1 cellular context compared by ENCODE assay signal in the genomic region with DNA sequence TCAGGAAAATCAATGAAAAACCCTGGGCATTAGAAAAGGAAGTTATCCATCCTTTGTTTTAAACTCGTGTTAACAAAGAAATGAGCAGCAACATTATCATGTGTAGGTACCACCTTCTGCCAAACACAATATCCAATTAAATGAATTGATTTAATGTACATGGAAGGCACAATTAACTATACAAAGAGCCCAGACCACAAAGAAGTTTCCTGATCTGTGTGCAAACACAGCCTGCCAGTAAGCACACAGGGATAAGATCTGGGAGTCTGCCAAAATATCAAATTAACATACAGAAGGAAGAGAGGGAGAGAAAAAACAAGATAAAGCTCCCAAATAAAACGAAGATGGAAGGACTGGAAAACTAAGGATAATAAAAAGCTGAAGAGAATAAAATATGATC.
TF ChIP-seq lines count a peak whose summit lies in the region.

No MANE protein-coding gene starts in this region.

TF ChIP-seq in HEK293, 187 proteins besides CTCF, POLR2A, EP300 and RAD21 (continued from another document):
- TF ChIP-seq ZBTB1 (tag by site-specific recombination; IDR thresholded peaks at IDR 0.05) (no peak), ZNF670 (tag by site-specific recombination; IDR thresholded peaks at IDR 0.05; ENCODE audit: low read depth) (no peak), SCRT1 (tag by site-specific recombination; IDR thresholded peaks at IDR 0.05; ENCODE audit: borderline replicate concordance) (no peak), FEZF1 (tag by site-specific recombination; IDR thresholded peaks at IDR 0.05) (peak; percentile 84), REPIN1 (tag by site-specific recombination; IDR thresholded peaks at IDR 0.05; ENCODE audit: low read depth) (no peak), ZNF76 (tag by site-specific recombination; IDR thresholded peaks at IDR 0.05; ENCODE audit: borderline replicate concordance, low read depth) (no peak), ZSCAN23 (tag by site-specific recombination; IDR thresholded peaks at IDR 0.05) (no peak), ZNF175 (tag by site-specific recombination; IDR thresholded peaks at IDR 0.05) (no peak), ZNF777 (tag by site-specific recombination; IDR thresholded peaks at IDR 0.05; ENCODE audit: borderline replicate concordance) (no peak), ZNF394 (tag by site-specific recombination; IDR thresholded peaks at IDR 0.05; ENCODE audit: borderline replicate concordance) (no peak), ZBTB17 (tag by site-specific recombination; IDR thresholded peaks at IDR 0.05) (peak; percentile 29; the same call in 1 of the 2 replicates), SALL2 (tag by site-specific recombination; IDR thresholded peaks at IDR 0.05; ENCODE audit: borderline replicate concordance) (no peak), HOXC10 (CRISPR knock-in tag; IDR thresholded peaks at IDR 0.05) (no peak), ZNF660 (tag by site-specific recombination; IDR thresholded peaks at IDR 0.05) (no peak), PRDM1 (tag by site-specific recombination; IDR thresholded peaks at IDR 0.05) (no peak), ZNF585B (tag by site-specific recombination; IDR thresholded peaks at IDR 0.05) (no peak), ZBTB7A (tag by site-specific recombination; IDR thresholded peaks at IDR 0.05; ENCODE audit: low read depth) (no peak)
- TF ChIP-seq, protein P1, sequence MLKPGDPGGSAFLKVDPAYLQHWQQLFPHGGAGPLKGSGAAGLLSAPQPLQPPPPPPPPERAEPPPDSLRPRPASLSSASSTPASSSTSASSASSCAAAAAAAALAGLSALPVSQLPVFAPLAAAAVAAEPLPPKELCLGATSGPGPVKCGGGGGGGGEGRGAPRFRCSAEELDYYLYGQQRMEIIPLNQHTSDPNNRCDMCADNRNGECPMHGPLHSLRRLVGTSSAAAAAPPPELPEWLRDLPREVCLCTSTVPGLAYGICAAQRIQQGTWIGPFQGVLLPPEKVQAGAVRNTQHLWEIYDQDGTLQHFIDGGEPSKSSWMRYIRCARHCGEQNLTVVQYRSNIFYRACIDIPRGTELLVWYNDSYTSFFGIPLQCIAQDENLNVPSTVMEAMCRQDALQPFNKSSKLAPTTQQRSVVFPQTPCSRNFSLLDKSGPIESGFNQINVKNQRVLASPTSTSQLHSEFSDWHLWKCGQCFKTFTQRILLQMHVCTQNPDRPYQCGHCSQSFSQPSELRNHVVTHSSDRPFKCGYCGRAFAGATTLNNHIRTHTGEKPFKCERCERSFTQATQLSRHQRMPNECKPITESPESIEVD (tag by site-specific recombination; IDR thresholded peaks at IDR 0.05): peak; percentile 86
TF ChIP-seq in HEK293: peak in this region for 4.
